In genomic region chr21:45485686-45486442, GRCh38 we compare ENCODE assay signal across 29 cellular contexts.
"Had no signal": no experiment of that assay in that cellular context is flagged by ENCODE, and none has a peak within 500 bp of the region (broad histone marks: within the 10 kb centered on the region; RNA-seq: fewer than 3 reads in every experiment).

No MANE protein-coding gene starts in this region.

- H3K79me2 ChIP-seq: hepatocyte, parathyroid adenoma had no signal

- H2AFZ ChIP-seq: hepatocyte, parathyroid adenoma had no signal

- H3K4me3 ChIP-seq: colonic mucosa, dorsolateral prefrontal cortex, gastroesophageal sphincter, hepatocyte, right atrium auricular region, suprapubic skin, tibial artery had no signal

- H3K27me3 ChIP-seq: colonic mucosa, dorsolateral prefrontal cortex, gastroesophageal sphincter, hepatocyte, right atrium auricular region, suprapubic skin, tibial artery had no signal

- DNase-seq: activated CD4-positive, alpha-beta memory T cell treated with anti-CD3 and anti-CD28 coated beads for 36 hours; activated CD4-positive, alpha-beta T cell treated with anti-CD3 and anti-CD28 coated beads for 48 hours; activated CD8-positive, alpha-beta memory T cell treated with anti-CD3 and anti-CD28 coated beads, Interleukin-2, amount 50 U/mL, for 48 hours; activated gamma-delta T cell treated with Interleukin-2 at 50 U/mL for 16 hours; activated T-cell treated with anti-CD3 and anti-CD28 coated beads, Interleukin-2, amount 50 U/mL, for 24 hours; colonic mucosa; dorsolateral prefrontal cortex; effector memory CD4-positive, alpha-beta T cell; erythroblast; left cardiac atrium; midbrain; naive thymus-derived CD4-positive, alpha-beta T cell; occipital lobe; stimulated activated CD4-positive, alpha-beta T cell treated with anti-CD3 and anti-CD28 coated beads, Interleukin-15, amount 100 ng/mL, for 24 hours; stimulated activated CD4-positive, alpha-beta T cell treated with anti-CD3 and anti-CD28 coated beads, Interleukin-2, amount 100 ng/mL, for 24 hours; stimulated activated naive CD4-positive, alpha-beta T cell; T-helper 17 cell; T1000; tibial artery; WERI-Rb-1 had no signal

- H3K27ac ChIP-seq: colonic mucosa, dorsolateral prefrontal cortex, gastroesophageal sphincter, hepatocyte, parathyroid adenoma, right atrium auricular region, suprapubic skin, tibial artery, WERI-Rb-1 had no signal

- H3K4me1 ChIP-seq: colonic mucosa, gastroesophageal sphincter, parathyroid adenoma, right atrium auricular region, suprapubic skin, tibial artery had no signal

- H3K27me3 Mint-ChIP-seq: activated CD4-positive, alpha-beta memory T cell treated with anti-CD3 and anti-CD28 coated beads for 36 hours; activated T-cell treated with anti-CD3 and anti-CD28 coated beads, Interleukin-2, amount 50 U/mL, for 24 hours; naive thymus-derived CD4-positive, alpha-beta T cell; T-helper 17 cell had no signal

- H3K27ac Mint-ChIP-seq: activated CD4-positive, alpha-beta memory T cell treated with anti-CD3 and anti-CD28 coated beads for 36 hours; activated naive CD4-positive, alpha-beta T cell treated with anti-CD3 and anti-CD28 coated beads, Interleukin-2, amount 50 U/mL, for 72 hours; activated T-cell treated with anti-CD3 and anti-CD28 coated beads, Interleukin-2, amount 50 U/mL, for 24 hours; T-helper 17 cell had no signal

- H3K4me2 ChIP-seq: hepatocyte had no signal

- H3K9ac ChIP-seq: parathyroid adenoma had no signal

- FAIRE-seq: bronchial epithelial cell, keratinocyte had no signal

- H3K9me3 Mint-ChIP-seq: activated CD4-positive, alpha-beta memory T cell treated with anti-CD3 and anti-CD28 coated beads for 36 hours had no signal

- H3K4me3 Mint-ChIP-seq: activated CD4-positive, alpha-beta memory T cell treated with anti-CD3 and anti-CD28 coated beads for 36 hours; activated T-cell treated with anti-CD3 and anti-CD28 coated beads, Interleukin-2, amount 50 U/mL, for 24 hours; T-helper 17 cell had no signal

- H3K36me3 Mint-ChIP-seq: activated CD4-positive, alpha-beta memory T cell treated with anti-CD3 and anti-CD28 coated beads for 36 hours had no signal

- H3K9me3 ChIP-seq: colonic mucosa, gastroesophageal sphincter, right atrium auricular region, suprapubic skin, tibial artery had no signal

- H3K36me3 ChIP-seq: colonic mucosa, WERI-Rb-1 had no signal

- ATAC-seq: activated CD4-positive, CD25-positive, alpha-beta regulatory T cell treated with anti-CD3 and anti-CD28 coated beads, Interleukin-2, amount 50 U/mL, for 24 hours; activated naive CD4-positive, alpha-beta T cell treated with anti-CD3 and anti-CD28 coated beads, Interleukin-2, amount 50 U/mL, for 72 hours; gastroesophageal sphincter; left cardiac atrium; naive thymus-derived CD4-positive, alpha-beta T cell; T-helper 17 cell had no signal
